ENCODE assay signal across 15 cellular contexts in genomic region chr5:177122566-177122965, GRCh38.
"Had no signal": no experiment of that assay in that cellular context is flagged by ENCODE, and none has a peak within 500 bp of the region (broad histone marks: within the 10 kb centered on the region; RNA-seq: fewer than 3 reads in every experiment).

No MANE protein-coding gene starts in this region.

- H3K27me3 Mint-ChIP-seq: naive thymus-derived CD8-positive, alpha-beta T cell had no signal

- H3K36me3 Mint-ChIP-seq: naive thymus-derived CD8-positive, alpha-beta T cell had no signal

- H3K4me3 ChIP-seq: heart right ventricle, right atrium auricular region, sigmoid colon, skin epidermis had no signal

- H3K9me3 ChIP-seq: heart right ventricle, neutrophil, right atrium auricular region, sigmoid colon had no signal

- DNase-seq: erythroblast; foreskin keratinocyte; heart right ventricle; hypothalamus; mammary epithelial cell; naive thymus-derived CD8-positive, alpha-beta T cell; sigmoid colon; stimulated activated CD4-positive, alpha-beta T cell treated with anti-CD3 and anti-CD28 coated beads, Interleukin-12 subunit alpha, Interleukin-12 subunit beta, amount 100 ng/mL, for 4 hours; stimulated activated CD4-positive, alpha-beta T cell treated with anti-CD3 and anti-CD28 coated beads, Interleukin-2, amount 100 ng/mL, for 48 hours; stimulated activated naive CD4-positive, alpha-beta T cell treated with Interleukin-2 at 50 U/mL for 16 hours; trophoblast cell had no signal

- H3K36me3 ChIP-seq: heart right ventricle, neutrophil, right atrium auricular region, sigmoid colon had no signal

- H3K9me3 Mint-ChIP-seq: naive thymus-derived CD8-positive, alpha-beta T cell had no signal

- H3K27ac ChIP-seq: foreskin keratinocyte, heart right ventricle, neutrophil, right atrium auricular region, sigmoid colon, skin epidermis had no signal

- ATAC-seq: foreskin keratinocyte; heart right ventricle; left lobe of liver; naive thymus-derived CD8-positive, alpha-beta T cell had no signal

- H3K27me3 ChIP-seq: foreskin keratinocyte, heart right ventricle, neutrophil, right atrium auricular region, sigmoid colon had no signal

- H3K4me1 ChIP-seq: foreskin keratinocyte, heart right ventricle, right atrium auricular region, sigmoid colon had no signal
